ENCODE assay signal across 10 cellular contexts in the genomic region with DNA sequence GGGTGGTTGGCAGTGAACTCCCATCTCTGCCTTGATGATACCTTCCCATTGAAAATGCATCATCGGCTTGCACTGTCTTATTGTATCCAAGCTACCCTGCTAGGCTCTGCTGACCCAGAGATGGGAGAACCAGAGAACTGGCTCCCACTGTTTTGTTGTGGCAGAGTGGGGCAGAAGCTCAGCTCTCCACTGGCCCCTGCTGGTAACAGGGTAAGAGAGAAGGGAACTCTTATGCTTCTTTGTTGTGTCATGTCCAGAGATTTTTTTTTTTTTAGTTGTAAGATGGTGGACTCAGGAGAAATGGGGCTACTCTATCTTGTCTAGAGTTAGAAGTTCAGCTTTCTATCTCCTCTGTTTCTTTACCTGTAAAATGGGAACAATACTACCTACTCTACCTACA.
A peak's percentile ranks its signal among the peaks of the same experiment; 100 is the strongest.
DNase-seq lines count a peak whose midpoint lies in the region; ATAC-seq and TF ChIP-seq lines count a peak whose summit lies in the region.
"Had no signal": no experiment of that assay in that cellular context is flagged by ENCODE, and none has a peak within 500 bp of the region (broad histone marks: within the 10 kb centered on the region; RNA-seq: fewer than 3 reads in every experiment).

No MANE protein-coding gene starts in this region.

- H3K79me1 ChIP-seq in neuronal stem cell (ENCODE audit: low read depth, low read length): no peaks in the 10 kb centered on the region

- no peak overlapping the region for H2BK120ac ChIP-seq in neuronal stem cell (ENCODE audit: low read depth, low read length)

- H3K36me3 ChIP-seq in esophagus squamous epithelium (no peaks in the 10 kb centered on the region), smooth muscle cell (ENCODE audit: low read depth) (no peaks in the 10 kb centered on the region), neuronal stem cell (replicated peaks in 1 of 2; ENCODE audit: control insufficient read depth in 2 of 2, insufficient read depth in 2 of 2, low read length in 2 of 2) (no peaks in the 10 kb centered on the region)

- no peaks in the 10 kb centered on the region for H4K20me1 ChIP-seq in smooth muscle cell (ENCODE audit: low read depth)

- H3K4me3 ChIP-seq in esophagus squamous epithelium: no peak overlapping the region
- H3K4me3 ChIP-seq in smooth muscle cell: no peak overlapping the region
- H3K4me3 ChIP-seq in neuronal stem cell (ENCODE audit: low read length in 2 of 2): no peak overlapping the region

- H3K18ac ChIP-seq in neuronal stem cell (ENCODE audit: low read length): no peak overlapping the region

- H3F3A ChIP-seq in smooth muscle cell (ENCODE audit: low read depth): no peaks in the 10 kb centered on the region

- intact Hi-C loops in esophagus squamous epithelium (cut with DNase I) (no loop called here), sciatic nerve (cut with DNase I) (no loop called here)

- H3K23ac ChIP-seq in neuronal stem cell (ENCODE audit: low read depth, low read length, poor library complexity): no peak overlapping the region

- H3K4me1 ChIP-seq in esophagus squamous epithelium: peaks cover 3 to 14% (median 7%) of the 10 kb centered on the region in 3 donors
- no peaks in the 10 kb centered on the region for H3K4me1 ChIP-seq in smooth muscle cell (ENCODE audit: low read depth)
- H3K4me1 ChIP-seq in neuronal stem cell (ENCODE audit: control insufficient read depth in 2 of 2, insufficient read depth in 1 of 2, low read depth in 1 of 2, low read length in 2 of 2): peaks cover 0 to 5% of the 10 kb centered on the region in 2 donors

- H3K14ac ChIP-seq in neuronal stem cell (ENCODE audit: low read length): no peak overlapping the region

- TF ChIP-seq CTCF in esophagus squamous epithelium (IDR thresholded peaks at IDR 0.05) (peak in 4 of 6 experiments; percentile 12 to 47 (median 19)), smooth muscle cell (IDR thresholded peaks at IDR 0.05; ENCODE audit: borderline replicate concordance, insufficient read depth, poor library complexity, severe bottlenecking) (peak; percentile 39)

- H3K9ac ChIP-seq in smooth muscle cell (ENCODE audit: low read depth) (no peak overlapping the region), neuronal stem cell (ENCODE audit: low read depth, low read length, poor library complexity) (no peak overlapping the region)

- no peak overlapping the region for H3K27ac ChIP-seq in esophagus squamous epithelium
- no peak overlapping the region for H3K27ac ChIP-seq in smooth muscle cell (ENCODE audit: low read depth)
- H3K27ac ChIP-seq in neuronal stem cell (replicated peaks; ENCODE audit: low read length): no peak overlapping the region

- DNase-seq in activated CD4-positive, alpha-beta T cell treated with anti-CD3 and anti-CD28 coated beads for 48 hours: peak; percentile 40
- DNase-seq in activated CD4-positive, alpha-beta T cell treated with anti-CD3 and anti-CD28 coated beads for 1 hour: no peak
- DNase-seq in NCI-H526 treated with DMSO at 0.1 percent for 48 hours (lab: John Stamatoyannopoulos, UW) (peak; percentile 4), esophagus squamous epithelium (lab: John Stamatoyannopoulos, UW) (no peak), smooth muscle cell (lab: John Stamatoyannopoulos, UW; ENCODE audit: unreplicated experiment) (no peak), neuronal stem cell (ENCODE audit: low spot score) (no peak), sciatic nerve (ENCODE audit: low spot score) (no peak)
- DNase-seq: activated B cell treated with CpG ODN at 0.5 μM for 24 hours had no signal

- no peak overlapping the region for H2AK5ac ChIP-seq in neuronal stem cell (ENCODE audit: low read depth, low read length)

- no peak overlapping the region for H2BK12ac ChIP-seq in neuronal stem cell (ENCODE audit: low read length)

- 75 to 83% methylated on average over 1 of the region's 1 CpG for WGBS in esophagus squamous epithelium, 2 donors
- WGBS in smooth muscle cell (ENCODE audit: low lambda C conversion rate): 88% methylated on average over 1 of the region's 1 CpG
- no CpG with 5 or more reads among the region's 1 CpG for WGBS in neuronal stem cell (ENCODE audit: extremely low coverage in 2 of 2, insufficient read length in 2 of 2, insufficient replicate concordance in 1 of 2), 2 donors

- H2AFZ ChIP-seq in smooth muscle cell (ENCODE audit: low read depth) (no peak overlapping the region), neuronal stem cell (ENCODE audit: low read length) (no peak overlapping the region)

- no peak overlapping the region for H2BK15ac ChIP-seq in neuronal stem cell (ENCODE audit: low read length)

- H4K8ac ChIP-seq in neuronal stem cell (ENCODE audit: low read depth, low read length): no peak overlapping the region

- H4K91ac ChIP-seq in neuronal stem cell (ENCODE audit: low read depth, low read length, poor library complexity): no peak overlapping the region

- H3K4ac ChIP-seq in neuronal stem cell (ENCODE audit: low read length): no peak overlapping the region

- H2BK5ac ChIP-seq in neuronal stem cell (ENCODE audit: low read length): no peak overlapping the region

- H3K27me3 ChIP-seq in esophagus squamous epithelium (peaks cover 0 to 45% (median 0%) of the 10 kb centered on the region in 4 donors), smooth muscle cell (ENCODE audit: low read depth) (no peaks in the 10 kb centered on the region), neuronal stem cell (ENCODE audit: control insufficient read depth in 3 of 3, insufficient read depth in 3 of 3, low read depth in 1 of 3, low read length in 3 of 3) (no peaks in the 10 kb centered on the region)

- H3K79me2 ChIP-seq in smooth muscle cell (ENCODE audit: low read depth): no peaks in the 10 kb centered on the region

- no peak for TF ChIP-seq POLR2A in esophagus squamous epithelium (IDR thresholded peaks at IDR 0.05)

- H3K9me3 ChIP-seq in esophagus squamous epithelium (no peaks in the 10 kb centered on the region), smooth muscle cell (replicated peaks; ENCODE audit: low read depth) (no peaks in the 10 kb centered on the region), neuronal stem cell (replicated peaks in 1 of 2; ENCODE audit: control insufficient read depth in 2 of 2, insufficient read depth in 1 of 2, low read depth in 1 of 2, low read length in 2 of 2) (peaks cover 4 to 19% of the 10 kb centered on the region in 2 donors)

- no peak for ATAC-seq in HG02571 (IDR thresholded peaks at IDR 0.05; ENCODE audit: unreplicated experiment)
- no peak for ATAC-seq in sciatic nerve
- ATAC-seq: CD8-positive, alpha-beta T cell had no signal

- H3K4me2 ChIP-seq in smooth muscle cell (no peak overlapping the region), neuronal stem cell (ENCODE audit: insufficient read depth, low read length, poor library complexity, severe bottlenecking) (no peak overlapping the region)

Comparison
In these comparisons a context has a peak if more than half of its experiments do, and no peak if none do; other contexts are left out.
1. DNase-seq: peak in activated CD4-positive, alpha-beta T cell treated with anti-CD3 and anti-CD28 coated beads for 48 hours (single experiment) and NCI-H526 treated with DMSO at 0.1 percent for 48 hours (single experiment); none in activated CD4-positive, alpha-beta T cell treated with anti-CD3 and anti-CD28 coated beads for 1 hour (single experiment), esophagus squamous epithelium (single experiment), smooth muscle cell (single experiment), neuronal stem cell (single experiment) and sciatic nerve (single experiment).